ENCODE assay signal across 14 cellular contexts in the genomic region with DNA sequence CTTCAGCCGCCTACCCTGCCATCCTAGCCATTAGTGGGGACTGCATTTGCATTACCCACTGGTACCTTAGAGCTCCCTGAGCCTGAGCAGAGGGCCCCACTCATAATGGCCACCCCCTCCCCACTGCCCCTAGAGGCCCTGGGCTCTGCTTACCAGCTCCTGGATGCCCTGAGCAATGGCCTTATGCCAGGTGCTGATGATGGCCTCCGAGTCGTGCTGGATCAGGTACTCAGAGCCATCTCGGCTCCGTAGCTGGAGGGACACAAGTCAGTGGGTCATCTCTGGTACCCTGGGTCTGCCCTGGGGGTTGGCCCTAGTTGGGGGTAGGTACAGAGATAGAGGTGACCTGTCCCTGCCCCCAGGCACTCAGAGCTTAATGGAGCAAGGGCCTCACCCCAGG. TPM values are rescaled to one million over a fixed set of nuclear protein-coding genes. Genes with fewer than 3 reads are reported as not detected.
DNase-seq lines count a peak whose midpoint lies in the region; ATAC-seq lines count a peak whose summit lies in the region.
"Had no signal": no experiment of that assay in that cellular context is flagged by ENCODE, and none has a peak within 500 bp of the region (broad histone marks: within the 10 kb centered on the region; RNA-seq: fewer than 3 reads in every experiment).

No MANE protein-coding gene starts in this region.

- ATAC-seq in right cardiac atrium: no peak
- no peak for ATAC-seq in Right ventricle myocardium superior (ENCODE audit: poor library complexity)
- no peak for ATAC-seq in HG03097 (IDR thresholded peaks at IDR 0.05; ENCODE audit: low FRiP score, unreplicated experiment)

- H3K27ac ChIP-seq in right cardiac atrium (ENCODE audit: low read length) (no peak overlapping the region), SJCRH30 (no peak overlapping the region)

- H3K4me3 ChIP-seq in right cardiac atrium (ENCODE audit: low read length) (no peak overlapping the region), SJCRH30 (no peak overlapping the region)

- no peaks in the 10 kb centered on the region for H3K36me3 ChIP-seq in SJCRH30

- 85% methylated on average over 5 of the region's 5 CpGs for WGBS in right cardiac atrium

- H3K4me1 ChIP-seq in right cardiac atrium (ENCODE audit: control insufficient read depth, insufficient read depth, low read length): no peaks in the 10 kb centered on the region
- H3K4me1 ChIP-seq in SJCRH30: peaks cover 16% of the 10 kb centered on the region

- no peaks in the 10 kb centered on the region for H3K9me3 ChIP-seq in right cardiac atrium (ENCODE audit: control insufficient read depth, low read length)
- H3K9me3 ChIP-seq in SJCRH30 (replicated peaks): no peaks in the 10 kb centered on the region

- DNase-seq in right cardiac atrium (peak in 2 of 3 donors; percentile 10 to 16), Right ventricle myocardium superior (no peak), NCI-H69 (lab: John Stamatoyannopoulos, UW) (peak; percentile 20), epidermal melanocyte (ENCODE audit: insufficient read length, low spot score) (peak; percentile 11), SJCRH30 (no peak), HT-29 (ENCODE audit: low spot score) (no peak)
- DNase-seq: C1 segment of cervical spinal cord; CD4-positive, alpha-beta memory T cell; DMS153; DMS79; GDM1; GOT3; H7 had no signal

- intact Hi-C loops in right cardiac atrium (cut with DNase I) (no loop called here), Right ventricle myocardium superior (cut with DNase I) (no loop called here)

- no peaks in the 10 kb centered on the region for H3K27me3 ChIP-seq in right cardiac atrium (ENCODE audit: control insufficient read depth, insufficient read depth)
- H3K27me3 ChIP-seq in SJCRH30: no peaks in the 10 kb centered on the region

RNA-seq across cellular contexts. Expression of a gene that starts 34.9 kb away (rescaled TPM):
- total RNA-seq in right cardiac atrium: 10 to 100 TPM; 25.1 to 32.0 (median 28.1) TPM
- polyA plus RNA-seq in right cardiac atrium: 26.8 TPM
- total RNA-seq in Right ventricle myocardium superior: 30.4 TPM
- total RNA-seq in SJCRH30 (2014; rRNA removed; shearing (Covaris generic)): 1.2 and 2.2 TPM in 2 replicates
- total RNA-seq in HT-29 (2014; rRNA removed; shearing (Covaris generic)): 171 and 180 TPM in 2 replicates

Comparison
In these comparisons a context has a peak if more than half of its experiments do, and no peak if none do; other contexts are left out.
1. DNase-seq: peak in right cardiac atrium (2 of 3), NCI-H69 (single experiment) and epidermal melanocyte (single experiment); none in Right ventricle myocardium superior (single experiment), SJCRH30 (0 of 2) and HT-29 (single experiment).